28 cellular contexts compared by ENCODE assay signal in genomic region chr17:19621697-19622096, GRCh38.
"Had no signal": no experiment of that assay in that cellular context is flagged by ENCODE, and none has a peak within 500 bp of the region (broad histone marks: within the 10 kb centered on the region; RNA-seq: fewer than 3 reads in every experiment).

No MANE protein-coding gene starts in this region.

- DNase-seq: activated effector memory CD4-positive, alpha-beta T cell treated with anti-CD3 and anti-CD28 coated beads, Interleukin-2, amount 50 U/mL, for 16 hours; activated effector memory CD4-positive, alpha-beta T cell treated with Interleukin-2 at 50 U/mL for 16 hours; activated gamma-delta T cell; activated gamma-delta T cell treated with Interleukin-2 at 50 U/mL for 16 hours; activated naive CD4-positive, alpha-beta T cell; activated naive CD4-positive, alpha-beta T cell treated with anti-CD3 and anti-CD28 coated beads for 36 hours; activated naive CD4-positive, alpha-beta T cell treated with anti-CD3 and anti-CD28 coated beads, Interleukin-2, amount 10 ng/mL, durations not matched to agents 7 days and 5 days; activated naive CD4-positive, alpha-beta T cell treated with anti-CD3 and anti-CD28 coated beads, Interleukin-2, amount 50 U/mL, for 16 hours; activated naive CD4-positive, alpha-beta T cell treated with Interleukin-2 at 50 U/mL for 16 hours; activated naive CD8-positive, alpha-beta T cell treated with anti-CD3 and anti-CD28 coated beads for 36 hours; activated naive CD8-positive, alpha-beta T cell treated with anti-CD3 and anti-CD28 coated beads, Interleukin-2, amount 10 ng/mL, durations not matched to agents 7 days and 5 days; activated naive CD8-positive, alpha-beta T cell treated with anti-CD3 and anti-CD28 coated beads, Interleukin-2, amount 50 U/mL, for 24 hours; activated T-cell treated with anti-CD3 and anti-CD28 coated beads, Interleukin-2, amount 50 U/mL, for 4 hours; activated T-cell treated with anti-CD3 and anti-CD28 coated beads, Interleukin-2, amount 50 U/mL, for 48 hours; activated T-cell treated with anti-CD3 and anti-CD28 coated beads, Interleukin-2, amount 50 U/mL, for 72 hours; adrenal gland; amniotic stem cell; amygdala; anterior cingulate cortex; aorta; body of pancreas; brain microvascular endothelial cell; caudate nucleus; central memory CD4-positive, alpha-beta T cell; cerebellar nuclear complex had no signal

- H3K36me3 ChIP-seq: adrenal gland, ascending aorta, brain microvascular endothelial cell, breast epithelium, cardiac muscle cell had no signal

- H3K4me3 ChIP-seq: adrenal gland, ascending aorta, body of pancreas, breast epithelium, cardiac muscle cell had no signal

- H3K27ac ChIP-seq: adrenal gland, ascending aorta, body of pancreas, brain microvascular endothelial cell, breast epithelium, cardiac muscle cell had no signal

- H3K4me1 ChIP-seq: adrenal gland, ascending aorta, body of pancreas, breast epithelium had no signal
